ENCODE assay signal across 1 cellular context in the genomic region with DNA sequence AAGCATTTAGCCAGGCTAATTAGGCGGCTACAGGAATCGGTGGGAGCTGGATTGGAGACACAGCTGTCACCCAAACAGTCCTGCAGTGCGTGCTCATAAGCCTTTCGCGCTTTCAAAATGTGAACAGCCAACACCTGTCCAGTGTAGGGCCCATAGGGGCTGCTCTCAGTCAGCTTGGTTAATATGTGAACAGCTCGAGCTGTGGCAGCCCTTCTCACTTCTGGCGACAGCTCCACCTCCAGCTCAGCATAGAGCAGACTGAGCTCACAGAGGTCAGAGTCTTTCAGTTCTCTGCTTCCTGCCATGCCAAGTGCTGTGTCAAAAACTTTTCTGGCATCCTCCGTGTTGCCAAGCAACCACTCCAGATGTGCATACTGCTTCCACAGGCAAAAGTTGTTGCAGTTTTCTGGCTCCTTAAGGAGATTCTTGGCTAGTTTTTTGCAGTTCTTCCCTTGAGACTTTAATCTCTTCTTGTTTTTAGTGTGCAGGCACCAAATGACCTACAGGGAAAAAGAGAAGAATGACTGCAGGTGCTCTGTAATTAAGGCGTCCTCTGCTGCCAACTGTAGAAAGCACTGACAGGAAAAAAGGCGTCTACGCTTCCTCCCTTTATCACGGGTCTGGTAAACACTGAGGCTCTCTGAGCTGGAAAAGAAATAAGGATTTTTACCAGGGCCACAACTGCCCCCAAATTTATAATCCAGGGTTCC.
TF ChIP-seq lines count a peak whose summit lies in the region.

No MANE protein-coding gene starts in this region.

TF ChIP-seq in HepG2, 621 proteins besides CTCF, POLR2A, EP300 and RAD21 (continued from another document):
- TF ChIP-seq, protein P1, sequence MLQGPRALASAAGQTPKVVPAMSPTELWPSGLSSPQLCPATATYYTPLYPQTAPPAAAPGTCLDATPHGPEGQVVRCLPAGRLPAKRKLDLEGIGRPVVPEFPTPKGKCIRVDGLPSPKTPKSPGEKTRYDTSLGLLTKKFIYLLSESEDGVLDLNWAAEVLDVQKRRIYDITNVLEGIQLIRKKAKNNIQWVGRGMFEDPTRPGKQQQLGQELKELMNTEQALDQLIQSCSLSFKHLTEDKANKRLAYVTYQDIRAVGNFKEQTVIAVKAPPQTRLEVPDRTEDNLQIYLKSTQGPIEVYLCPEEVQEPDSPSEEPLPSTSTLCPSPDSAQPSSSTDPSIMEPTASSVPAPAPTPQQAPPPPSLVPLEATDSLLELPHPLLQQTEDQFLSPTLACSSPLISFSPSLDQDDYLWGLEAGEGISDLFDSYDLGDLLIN (CRISPR knock-in tag; IDR thresholded peaks at IDR 0.05; ENCODE audit: borderline replicate concordance), result no peak
- TF ChIP-seq ZKSCAN1 (IDR thresholded peaks at IDR 0.05; ENCODE audit: low read length), result no peak
- TF ChIP-seq GABPB1 (CRISPR knock-in tag; IDR thresholded peaks at IDR 0.05), result no peak
- TF ChIP-seq NRL (CRISPR knock-in tag; IDR thresholded peaks at IDR 0.05; ENCODE audit: borderline replicate concordance), result no peak
- no peak for TF ChIP-seq MTA1 (CRISPR knock-in tag; IDR thresholded peaks at IDR 0.05; ENCODE audit: borderline replicate concordance)
- TF ChIP-seq KDM5A (IDR thresholded peaks at IDR 0.05; ENCODE audit: borderline replicate concordance, low read length), result no peak
- TF ChIP-seq PRPF4 (IDR thresholded peaks at IDR 0.05; ENCODE audit: low read depth, low read length, poor library complexity, severe bottlenecking), result no peak
- TF ChIP-seq FOXK1 (CRISPR knock-in tag; IDR thresholded peaks at IDR 0.05; ENCODE audit: borderline replicate concordance, low read depth), result no peak
- TF ChIP-seq ZNF33B (CRISPR knock-in tag; IDR thresholded peaks at IDR 0.05), result no peak
